Comparison of ENCODE assay signal across 14 cellular contexts in genomic region chr1:210655511-210655910, GRCh38.
DNase-seq lines count a peak whose midpoint lies in the region; ATAC-seq, FAIRE-seq and TF ChIP-seq lines count a peak whose summit lies in the region.
"Had no signal": no experiment of that assay in that cellular context is flagged by ENCODE, and none has a peak within 500 bp of the region (broad histone marks: within the 10 kb centered on the region; RNA-seq: fewer than 3 reads in every experiment).

No MANE protein-coding gene starts in this region.

- H3K14ac ChIP-seq in neuronal stem cell (ENCODE audit: low read length), result no peak overlapping the region

- H3K4me2 ChIP-seq in neuronal stem cell (ENCODE audit: insufficient read depth, low read length, poor library complexity, severe bottlenecking), result no peak overlapping the region
- H3K4me2 ChIP-seq: BLaER1 treated with 17β-estradiol and CSF1 and Interleukin-3, amounts not matched to agents 10 nM and 100 nM had no signal

- H3K9ac ChIP-seq in neuronal stem cell (ENCODE audit: low read depth, low read length, poor library complexity), result no peak overlapping the region
- H3K9ac ChIP-seq: BLaER1 treated with 17β-estradiol and CSF1 and Interleukin-3, amounts not matched to agents 10 nM and 100 nM had no signal

- intact Hi-C loops in pancreas (cut with DNase I), result no loop called here

- peak overlapping the region; percentile 11 for H3K18ac ChIP-seq in neuronal stem cell (ENCODE audit: low read length)

- no peak overlapping the region for H3K23ac ChIP-seq in neuronal stem cell (ENCODE audit: low read depth, low read length, poor library complexity)

- TF ChIP-seq POLR2A in suprapubic skin (IDR thresholded peaks at IDR 0.05), result no peak

- H2AFZ ChIP-seq in neuronal stem cell (ENCODE audit: low read length), result no peak overlapping the region

- no peak overlapping the region for H2BK15ac ChIP-seq in neuronal stem cell (ENCODE audit: low read length)

- H4K8ac ChIP-seq in neuronal stem cell (ENCODE audit: low read depth, low read length), result no peak overlapping the region

- peak; percentile 22 for DNase-seq in EL
- peak; percentile 49 for DNase-seq in HT1080 (ENCODE audit: low read depth)
- DNase-seq in astrocyte of the hippocampus (ENCODE audit: low read depth, low spot score), result peak; percentile 28
- no peak for DNase-seq in neuronal stem cell (ENCODE audit: low spot score)
- DNase-seq in NCI-H2081 (lab: John Stamatoyannopoulos, UW), result no peak
- DNase-seq in pancreas, result no peak
- no peak for DNase-seq in suprapubic skin (ENCODE audit: low spot score in 2 of 2)
- DNase-seq: CD4-positive, CD25-positive, alpha-beta regulatory T cell; KBM-7 had no signal

- FAIRE-seq in pancreas (lab: Jason Lieb, UNC), result no peak
- FAIRE-seq: G401.6, GM12891, GM19239 had no signal

- no peak for ATAC-seq in pancreas
- ATAC-seq: HCT116 had no signal

- H3K9me3 ChIP-seq in neuronal stem cell (replicated peaks in 1 of 2; ENCODE audit: control insufficient read depth in 2 of 2, insufficient read depth in 1 of 2, low read depth in 1 of 2, low read length in 2 of 2) (peaks cover 0 to 2% of the 10 kb centered on the region in 2 donors), pancreas (no peaks in the 10 kb centered on the region), suprapubic skin (peaks cover 6% of the 10 kb centered on the region)

- no peak overlapping the region for H2BK12ac ChIP-seq in neuronal stem cell (ENCODE audit: low read length)

- no peak overlapping the region for H4K91ac ChIP-seq in neuronal stem cell (ENCODE audit: low read depth, low read length, poor library complexity)

- no peaks in the 10 kb centered on the region for H3K79me1 ChIP-seq in neuronal stem cell (ENCODE audit: low read depth, low read length)

- H3K27me3 ChIP-seq in neuronal stem cell (ENCODE audit: control insufficient read depth in 3 of 3, insufficient read depth in 3 of 3, low read depth in 1 of 3, low read length in 3 of 3) (no peaks in the 10 kb centered on the region), pancreas (no peaks in the 10 kb centered on the region), suprapubic skin (no peaks in the 10 kb centered on the region)
- H3K27me3 ChIP-seq: BLaER1 treated with 17β-estradiol and CSF1 and Interleukin-3, amounts not matched to agents 10 nM and 100 nM had no signal

- no CpG with 5 or more reads among the region's 7 CpGs for WGBS in neuronal stem cell (ENCODE audit: extremely low coverage in 2 of 2, insufficient read length in 2 of 2, insufficient replicate concordance in 1 of 2), 2 donors
- WGBS in pancreas, 2 donors, result 62 to 69% methylated on average over 7 of the region's 7 CpGs
- WGBS in suprapubic skin, result 81% methylated on average over 7 of the region's 7 CpGs

- no peak for TF ChIP-seq EP300 in suprapubic skin (IDR thresholded peaks at IDR 0.05)

- H3K4me3 ChIP-seq in neuronal stem cell (ENCODE audit: low read length in 2 of 2) (no peak overlapping the region), pancreas (no peak overlapping the region), suprapubic skin (no peak overlapping the region)
- H3K4me3 ChIP-seq: BLaER1 treated with 17β-estradiol and CSF1 and Interleukin-3, amounts not matched to agents 10 nM and 100 nM had no signal

- H3K4ac ChIP-seq in neuronal stem cell (ENCODE audit: low read length), result no peak overlapping the region

- no peak overlapping the region for H2BK5ac ChIP-seq in neuronal stem cell (ENCODE audit: low read length)

- no peak overlapping the region for H2AK5ac ChIP-seq in neuronal stem cell (ENCODE audit: low read depth, low read length)

- no peak for TF ChIP-seq CTCF in pancreas (IDR thresholded peaks at IDR 0.05)
- TF ChIP-seq CTCF in suprapubic skin (IDR thresholded peaks at IDR 0.05), result no peak

- no peak overlapping the region for H2BK120ac ChIP-seq in neuronal stem cell (ENCODE audit: low read depth, low read length)

- H3K4me1 ChIP-seq in neuronal stem cell (ENCODE audit: control insufficient read depth in 2 of 2, insufficient read depth in 1 of 2, low read depth in 1 of 2, low read length in 2 of 2) (peaks cover 0 to 2% of the 10 kb centered on the region in 2 donors), pancreas (no peaks in the 10 kb centered on the region), suprapubic skin (no peaks in the 10 kb centered on the region)
- H3K4me1 ChIP-seq: BLaER1 treated with 17β-estradiol and CSF1 and Interleukin-3, amounts not matched to agents 10 nM and 100 nM had no signal

- H3K36me3 ChIP-seq in neuronal stem cell (replicated peaks in 1 of 2; ENCODE audit: control insufficient read depth in 2 of 2, insufficient read depth in 2 of 2, low read length in 2 of 2) (peaks cover 0 to 2% of the 10 kb centered on the region in 2 donors), pancreas (no peaks in the 10 kb centered on the region), suprapubic skin (no peaks in the 10 kb centered on the region)
- H3K36me3 ChIP-seq: BLaER1 treated with 17β-estradiol and CSF1 and Interleukin-3, amounts not matched to agents 10 nM and 100 nM had no signal

- H3K27ac ChIP-seq in neuronal stem cell (replicated peaks; ENCODE audit: low read length) (peak overlapping the region; percentile 41), pancreas (no peak overlapping the region), suprapubic skin (no peak overlapping the region)
- H3K27ac ChIP-seq: BLaER1 treated with 17β-estradiol and CSF1 and Interleukin-3, amounts not matched to agents 10 nM and 100 nM had no signal

Comparison
In these comparisons a context has a peak if more than half of its experiments do, and no peak if none do; other contexts are left out.
1. DNase-seq: peak in EL (single experiment), HT1080 (single experiment) and astrocyte of the hippocampus (single experiment); none in neuronal stem cell (single experiment), NCI-H2081 (0 of 2), pancreas (0 of 6) and suprapubic skin (0 of 2).